Comparison of ENCODE assay signal across 21 cellular contexts in genomic region chrX:31988975-31989374, GRCh38.
"Had no signal": no experiment of that assay in that cellular context is flagged by ENCODE, and none has a peak within 500 bp of the region (broad histone marks: within the 10 kb centered on the region; RNA-seq: fewer than 3 reads in every experiment).

No MANE protein-coding gene starts in this region.

- DNase-seq: colonic mucosa; dermis blood vessel endothelial cell; foreskin melanocyte; head of caudate nucleus; kidney; left cardiac atrium; left ventricle myocardium superior; naive thymus-derived CD4-positive, alpha-beta T cell; nephron progenitor cell; psoas muscle; retina; stimulated activated CD4-positive, alpha-beta T cell treated with anti-CD3 and anti-CD28 coated beads, Interleukin-2, amount 100 ng/mL, for 24 hours; stimulated activated CD4-positive, alpha-beta T cell treated with anti-CD3 and anti-CD28 coated beads, Interleukin-4, amount 100 ng/mL, for 4 hours; stimulated activated naive B cell treated with anti-CD40 and anti-IgM and Interleukin-4, amounts not matched to agents 10 μg/mL and 1 μg/mL and 100 μg/mL, for 72 hours; stimulated activated naive CD8-positive, alpha-beta T cell treated with anti-CD3 and anti-CD28 coated beads, Interleukin-15, amount 100 ng/mL, for 72 hours; testis had no signal

- H3K9me3 ChIP-seq: colonic mucosa, neutrophil, psoas muscle, testis, tibial nerve had no signal

- H3K4me3 ChIP-seq: colonic mucosa, hepatocyte, psoas muscle, testis, tibial nerve had no signal

- H3K4me3 Mint-ChIP-seq: naive thymus-derived CD4-positive, alpha-beta T cell; nephron progenitor cell; stimulated activated naive B cell treated with anti-CD40 and anti-IgM and Interleukin-4, amounts not matched to agents 10 μg/mL and 1 μg/mL and 100 μg/mL, for 72 hours; stimulated activated naive CD8-positive, alpha-beta T cell treated with anti-CD3 and anti-CD28 coated beads, Interleukin-15, amount 100 ng/mL, for 72 hours had no signal

- H3K4me1 Mint-ChIP-seq: naive thymus-derived CD4-positive, alpha-beta T cell; nephron progenitor cell; stimulated activated naive B cell treated with anti-CD40 and anti-IgM and Interleukin-4, amounts not matched to agents 10 μg/mL and 1 μg/mL and 100 μg/mL, for 72 hours; stimulated activated naive CD8-positive, alpha-beta T cell treated with anti-CD3 and anti-CD28 coated beads, Interleukin-15, amount 100 ng/mL, for 72 hours had no signal

- H3K27me3 Mint-ChIP-seq: naive thymus-derived CD4-positive, alpha-beta T cell; stimulated activated naive CD8-positive, alpha-beta T cell treated with anti-CD3 and anti-CD28 coated beads, Interleukin-15, amount 100 ng/mL, for 72 hours had no signal

- H3K27me3 ChIP-seq: colonic mucosa, hepatocyte, neutrophil, testis, tibial nerve had no signal

- ATAC-seq: left cardiac atrium; left ventricle myocardium superior; naive thymus-derived CD4-positive, alpha-beta T cell; psoas muscle; sciatic nerve; stimulated activated naive B cell treated with anti-CD40 and anti-IgM and Interleukin-4, amounts not matched to agents 10 μg/mL and 1 μg/mL and 100 μg/mL, for 72 hours; stimulated activated naive CD8-positive, alpha-beta T cell treated with anti-CD3 and anti-CD28 coated beads, Interleukin-15, amount 100 ng/mL, for 72 hours had no signal

- H3K4me2 ChIP-seq: hepatocyte had no signal

- H2AFZ ChIP-seq: hepatocyte had no signal

- H3K27ac ChIP-seq: colonic mucosa, hepatocyte, neutrophil, psoas muscle, testis, tibial nerve had no signal

- FAIRE-seq: endothelial cell of umbilical vein had no signal

- H3K27ac Mint-ChIP-seq: naive thymus-derived CD4-positive, alpha-beta T cell; nephron progenitor cell; stimulated activated naive B cell treated with anti-CD40 and anti-IgM and Interleukin-4, amounts not matched to agents 10 μg/mL and 1 μg/mL and 100 μg/mL, for 72 hours; stimulated activated naive CD8-positive, alpha-beta T cell treated with anti-CD3 and anti-CD28 coated beads, Interleukin-15, amount 100 ng/mL, for 72 hours had no signal

- H3K79me2 ChIP-seq: hepatocyte had no signal

- H3K4me1 ChIP-seq: colonic mucosa, psoas muscle, testis, tibial nerve had no signal

- H3K36me3 Mint-ChIP-seq: naive thymus-derived CD4-positive, alpha-beta T cell; stimulated activated naive B cell treated with anti-CD40 and anti-IgM and Interleukin-4, amounts not matched to agents 10 μg/mL and 1 μg/mL and 100 μg/mL, for 72 hours had no signal

- H3K36me3 ChIP-seq: colonic mucosa, neutrophil, tibial nerve had no signal
